ENCODE assay signal across 9 cellular contexts in genomic region chr1:221793439-221794078, GRCh38. TPM values are rescaled to one million over a fixed set of nuclear protein-coding genes. Genes with fewer than 3 reads are reported as not detected.
DNase-seq lines count a peak whose midpoint lies in the region; ATAC-seq and TF ChIP-seq lines count a peak whose summit lies in the region.
"Had no signal": no experiment of that assay in that cellular context is flagged by ENCODE, and none has a peak within 500 bp of the region (broad histone marks: within the 10 kb centered on the region; RNA-seq: fewer than 3 reads in every experiment).

No MANE protein-coding gene starts in this region.

- POLR2A ChIA-PET in PC-9 (lab: Charles Lee; ENCODE audit: unreplicated experiment), result no interaction called here

- CTCF ChIA-PET in PC-9 (lab: Charles Lee), result no interaction called here

- peak overlapping the region; percentile 56 for H3K4me2 ChIP-seq in DOHH2 (ENCODE audit: low read length)
- no peak overlapping the region for H3K4me2 ChIP-seq in PC-9

- H3K27ac ChIP-seq in DOHH2 (ENCODE audit: low read depth, low read length) (0 out of 2 replicates have a peak overlapping the region, but pooled peaks have one; percentile 17), PC-9 (no peak overlapping the region)

- no peaks in the 10 kb centered on the region for H3K27me3 Mint-ChIP-seq in activated naive CD8-positive, alpha-beta T cell

- ATAC-seq in GM19324 (IDR thresholded peaks at IDR 0.05; ENCODE audit: low FRiP score, unreplicated experiment), result peak; percentile 89
- ATAC-seq in HG03066 (IDR thresholded peaks at IDR 0.05; ENCODE audit: low read depth, unreplicated experiment), result peak; percentile 95
- no peak for ATAC-seq in left colon

- H3K4me3 ChIP-seq in DOHH2 (ENCODE audit: low read length) (peak overlapping the region; percentile 30), PC-9 (no peak overlapping the region)

- H3K9me2 ChIP-seq in DOHH2 (replicated peaks; ENCODE audit: control insufficient read depth, low read length) (no peaks in the 10 kb centered on the region), PC-9 (ENCODE audit: insufficient read depth) (no peaks in the 10 kb centered on the region)

- no peak for DNase-seq in NCI-H2107 (lab: John Stamatoyannopoulos, UW)
- no peak for DNase-seq in effector CD4-positive, alpha-beta T cell
- no peak for DNase-seq in PC-9
- DNase-seq in left colon, result no peak
- DNase-seq: NCI-H526 treated with DMSO at 0.1 percent for 48 hours had no signal

- H3K36me3 Mint-ChIP-seq in activated naive CD8-positive, alpha-beta T cell, result no peaks in the 10 kb centered on the region

- H3K4me1 ChIP-seq in DOHH2 (ENCODE audit: control insufficient read depth, low read length), result peaks cover 23% of the 10 kb centered on the region
- no peaks in the 10 kb centered on the region for H3K4me1 ChIP-seq in PC-9 (replicated peaks; ENCODE audit: insufficient read depth)

- intact Hi-C loops in PC-9 (cut with micrococcal nuclease; ENCODE audit: unreplicated experiment) (no loop called here), left colon (cut with DNase I, micrococcal nuclease) (no loop called here)

- H3K9me3 Mint-ChIP-seq in activated naive CD8-positive, alpha-beta T cell (ENCODE audit: low read depth), result no peaks in the 10 kb centered on the region

- H3F3A ChIP-seq in DOHH2 (ENCODE audit: control insufficient read depth, insufficient read depth), result no peaks in the 10 kb centered on the region
- H3F3A ChIP-seq in PC-9 (ENCODE audit: insufficient read depth, low read depth), result no peaks in the 10 kb centered on the region

- H3K9me3 ChIP-seq in DOHH2 (ENCODE audit: control insufficient read depth, insufficient read depth, low read length) (no peaks in the 10 kb centered on the region), PC-9 (ENCODE audit: insufficient read depth, low read depth) (no peaks in the 10 kb centered on the region)

- BruUV-seq in PC-9 (replicated peaks; lab: Mats Ljungman, UMichigan), result no TSS peak

- no peaks in the 10 kb centered on the region for H3K36me3 ChIP-seq in DOHH2 (ENCODE audit: control insufficient read depth, low read length)
- no peaks in the 10 kb centered on the region for H3K36me3 ChIP-seq in PC-9 (ENCODE audit: low read depth)

- no peak overlapping the region for H2AFZ ChIP-seq in PC-9

- no peak for TF ChIP-seq CTCF in DOHH2 (IDR thresholded peaks at IDR 0.05; ENCODE audit: low read depth, low read length, poor library complexity, severe bottlenecking)
- no peak for TF ChIP-seq CTCF in PC-9 (conservative IDR thresholded peaks at IDR 0.05)

- H3K27ac Mint-ChIP-seq in activated naive CD8-positive, alpha-beta T cell, result peak overlapping the region; percentile 86

- H3K4me1 Mint-ChIP-seq in activated naive CD8-positive, alpha-beta T cell (ENCODE audit: low read depth), result peaks cover 26% of the 10 kb centered on the region

- no peaks in the 10 kb centered on the region for H3K79me2 ChIP-seq in DOHH2 (ENCODE audit: control insufficient read depth, low read length)
- no peaks in the 10 kb centered on the region for H3K79me2 ChIP-seq in PC-9 (ENCODE audit: low read depth)

- no peaks in the 10 kb centered on the region for H3K27me3 ChIP-seq in DOHH2 (ENCODE audit: control insufficient read depth, low read length)
- no peaks in the 10 kb centered on the region for H3K27me3 ChIP-seq in PC-9 (ENCODE audit: insufficient read depth, low read depth)

- H3K4me3 Mint-ChIP-seq in activated naive CD8-positive, alpha-beta T cell, result no peak overlapping the region

- H4K20me1 ChIP-seq in DOHH2 (ENCODE audit: control insufficient read depth, insufficient read depth, low read depth, low read length) (no peaks in the 10 kb centered on the region), PC-9 (ENCODE audit: insufficient read depth) (no peaks in the 10 kb centered on the region)

RNA-seq across cellular contexts. Expression of gene DUSP10, which starts 51.7 kb away (rescaled TPM):
- total RNA-seq in PC-9 (2021) (7.0 and 8.7 TPM in 2 replicates), left colon (1 to 10 TPM; 3.3 to 5.2 TPM)
